ENCODE assay signal across 31 cellular contexts in genomic region chr2:36190097-36190496, GRCh38.
"Had no signal": no experiment of that assay in that cellular context is flagged by ENCODE, and none has a peak within 500 bp of the region (broad histone marks: within the 10 kb centered on the region; RNA-seq: fewer than 3 reads in every experiment).

No MANE protein-coding gene starts in this region.

- H3K27me3 ChIP-seq: neural progenitor cell, ovary, spleen, suprapubic skin, testis, tibial artery, transverse colon, upper lobe of right lung, uterus had no signal

- H3K27ac Mint-ChIP-seq: natural killer cell; nephron; neural progenitor cell; progenitor cell of endocrine pancreas; stimulated activated memory B cell treated with anti-CD40 and anti-IgM and Interleukin-4, amounts not matched to agents 10 μg/mL and 1 μg/mL and 100 μg/mL, for 72 hours; stimulated activated naive CD8-positive, alpha-beta T cell treated with anti-CD3 and anti-CD28 coated beads, Interleukin-15, amount 100 ng/mL, for 72 hours; type B pancreatic cell had no signal

- H3K9me3 Mint-ChIP-seq: natural killer cell; nephron; stimulated activated memory B cell treated with anti-CD40 and anti-IgM and Interleukin-4, amounts not matched to agents 10 μg/mL and 1 μg/mL and 100 μg/mL, for 72 hours; stimulated activated naive CD8-positive, alpha-beta T cell treated with anti-CD3 and anti-CD28 coated beads, Interleukin-15, amount 100 ng/mL, for 72 hours; type B pancreatic cell had no signal

- H3K9ac ChIP-seq: neural progenitor cell, parathyroid adenoma had no signal

- H3K9me3 ChIP-seq: ovary, psoas muscle, spleen, suprapubic skin, testis, tibial artery, transverse colon, upper lobe of right lung, uterus had no signal

- H3K27me3 Mint-ChIP-seq: progenitor cell of endocrine pancreas; stimulated activated memory B cell treated with anti-CD40 and anti-IgM and Interleukin-4, amounts not matched to agents 10 μg/mL and 1 μg/mL and 100 μg/mL, for 72 hours had no signal

- H3K4me3 ChIP-seq: neural progenitor cell, ovary, psoas muscle, skin epidermis, smooth muscle cell, spleen, suprapubic skin, testis, tibial artery, transverse colon, upper lobe of right lung, uterus had no signal

- H3K4me3 Mint-ChIP-seq: natural killer cell; nephron; neural progenitor cell; stimulated activated memory B cell treated with anti-CD40 and anti-IgM and Interleukin-4, amounts not matched to agents 10 μg/mL and 1 μg/mL and 100 μg/mL, for 72 hours; stimulated activated naive CD8-positive, alpha-beta T cell treated with anti-CD3 and anti-CD28 coated beads, Interleukin-15, amount 100 ng/mL, for 72 hours; type B pancreatic cell had no signal

- H3K4me1 Mint-ChIP-seq: stimulated activated memory B cell treated with anti-CD40 and anti-IgM and Interleukin-4, amounts not matched to agents 10 μg/mL and 1 μg/mL and 100 μg/mL, for 72 hours; stimulated activated naive CD8-positive, alpha-beta T cell treated with anti-CD3 and anti-CD28 coated beads, Interleukin-15, amount 100 ng/mL, for 72 hours had no signal

- ATAC-seq: natural killer cell; psoas muscle; right cardiac atrium; sciatic nerve; stimulated activated memory B cell treated with anti-CD40 and anti-IgM and Interleukin-4, amounts not matched to agents 10 μg/mL and 1 μg/mL and 100 μg/mL, for 72 hours; stimulated activated naive CD8-positive, alpha-beta T cell treated with anti-CD3 and anti-CD28 coated beads, Interleukin-15, amount 100 ng/mL, for 72 hours; stimulated activated naive CD8-positive, alpha-beta T cell treated with anti-CD3 and anti-CD28 coated beads, Interleukin-15, Interleukin-2, amounts not matched to agents 100 U/mL and 50 U/mL, for 24 hours; upper lobe of right lung had no signal

- H2AFZ ChIP-seq: neural progenitor cell, parathyroid adenoma had no signal

- H3K36me3 Mint-ChIP-seq: natural killer cell; neural progenitor cell; stimulated activated memory B cell treated with anti-CD40 and anti-IgM and Interleukin-4, amounts not matched to agents 10 μg/mL and 1 μg/mL and 100 μg/mL, for 72 hours; type B pancreatic cell had no signal

- DNase-seq: natural killer cell; occipital lobe; ovary; posterior cingulate gyrus; psoas muscle; right cardiac atrium; spleen; stimulated activated CD4-positive, alpha-beta T cell treated with anti-CD3 and anti-CD28 coated beads, Interleukin-12 subunit alpha, Interleukin-12 subunit beta, amount 100 ng/mL, for 4 hours; stimulated activated CD4-positive, alpha-beta T cell treated with anti-CD3 and anti-CD28 coated beads, Interleukin-1b, Interleukin-23, amount 100 ng/mL, for 48 hours; stimulated activated CD4-positive, alpha-beta T cell treated with anti-CD3 and anti-CD28 coated beads, Interleukin-4, amount 100 ng/mL, for 1 hour; stimulated activated CD4-positive, alpha-beta T cell treated with anti-CD3 and anti-CD28 coated beads, Interleukin-4, amount 100 ng/mL, for 4 hours; stimulated activated CD8-positive, alpha-beta memory T cell treated with anti-CD3 and anti-CD28 coated beads, Interleukin-4, amount 100 ng/mL, for 48 hours; stimulated activated naive CD4-positive, alpha-beta T cell; stimulated activated naive CD8-positive, alpha-beta T cell treated with anti-CD3 and anti-CD28 coated beads, Interleukin-15, amount 100 ng/mL, for 72 hours; stimulated activated naive CD8-positive, alpha-beta T cell treated with anti-CD3 and anti-CD28 coated beads, Interleukin-15, Interleukin-2, amounts not matched to agents 100 U/mL and 50 U/mL, for 24 hours; substantia nigra; testis; tibial artery; transverse colon; upper lobe of right lung; uterus had no signal

- H3K4me1 ChIP-seq: neural progenitor cell, parathyroid adenoma, psoas muscle, spleen, testis, tibial artery, transverse colon, upper lobe of right lung, uterus had no signal

- H3K36me3 ChIP-seq: neural progenitor cell, ovary, spleen, suprapubic skin, tibial artery, transverse colon, upper lobe of right lung, uterus had no signal

- H3K27ac ChIP-seq: neural progenitor cell, ovary, parathyroid adenoma, psoas muscle, skin epidermis, spleen, suprapubic skin, testis, tibial artery, transverse colon, upper lobe of right lung, uterus had no signal

- H3K79me2 ChIP-seq: parathyroid adenoma had no signal

- H3K4me2 ChIP-seq: neural progenitor cell, smooth muscle cell had no signal
